ENCODE assay signal across 8 cellular contexts in genomic region chr17:36705651-36706436, GRCh38.
DNase-seq lines count a peak whose midpoint lies in the region; ATAC-seq and TF ChIP-seq lines count a peak whose summit lies in the region.

No MANE protein-coding gene starts in this region.

- intact Hi-C loops in natural killer cell (cut with micrococcal nuclease): loop anchor here (2.0 kb wide), 1 partner anchor 77 kb away; no protein-coding TSS in a partner anchor

- H3K4me1 ChIP-seq in GM23248 (ENCODE audit: insufficient read depth): no peaks in the 10 kb centered on the region

- DNase-seq in AG10803 (ENCODE audit: low read depth) (peak; percentile 22), GM23248 (peak; percentile 47), NCI-H345 (lab: John Stamatoyannopoulos, UW) (peak; percentile 30), ecto neural progenitor cell (ENCODE audit: low spot score) (peak; percentile 75), natural killer cell (peak; percentile 33), hepatic stellate cell (ENCODE audit: low spot score) (no peak)
- peak; percentile 31 to 34 for DNase-seq in activated CD4-positive, alpha-beta T cell treated with anti-CD3 and anti-CD28 coated beads for 24 hours (ENCODE audit: low read depth in 2 of 2)

- in situ Hi-C loops in GM23248 (cut with MboI): no loop called here

- H3K27ac Mint-ChIP-seq in natural killer cell: no peak overlapping the region

- H4K20me1 ChIP-seq in GM23248 (ENCODE audit: insufficient read depth): no peaks in the 10 kb centered on the region

- H3K4me3 Mint-ChIP-seq in natural killer cell: no peak overlapping the region

- no peaks in the 10 kb centered on the region for H3K9me3 Mint-ChIP-seq in natural killer cell

- WGBS in GM23248 (ENCODE audit: low coverage in 1 of 2, low lambda C conversion rate in 2 of 2, missing lambda C conversion rate in 2 of 2), 2 experiments: 52 to 56% methylated on average over 18 of the region's 18 CpGs

- H3K4me3 ChIP-seq in AG10803 (ENCODE audit: low read length) (no peak overlapping the region), GM23248 (no peak overlapping the region)

- no peaks in the 10 kb centered on the region for H3K9me2 ChIP-seq in GM23248 (ENCODE audit: insufficient read depth)

- TF ChIP-seq CTCF in AG10803 (conservative IDR thresholded peaks at IDR 0.05; ENCODE audit: low read length) (peak; percentile 58), natural killer cell (IDR thresholded peaks at IDR 0.05) (peak; percentile 72)

- no peaks in the 10 kb centered on the region for H3F3A ChIP-seq in GM23248 (ENCODE audit: insufficient read depth)

- no peaks in the 10 kb centered on the region for H3K36me3 ChIP-seq in GM23248 (ENCODE audit: low read depth)

- peak; percentile 66 to 92 (median 84) for ATAC-seq in natural killer cell
- ATAC-seq in HG03432 (IDR thresholded peaks at IDR 0.05; ENCODE audit: unreplicated experiment): no peak

- H3K4me1 Mint-ChIP-seq in natural killer cell: no peaks in the 10 kb centered on the region

- H3K27me3 Mint-ChIP-seq in natural killer cell (ENCODE audit: low read depth in 2 of 2): peaks cover 36 to 40% of the 10 kb centered on the region in 2 donors

- H2AFZ ChIP-seq in GM23248: no peak overlapping the region

- no peak overlapping the region for H3K27ac ChIP-seq in GM23248

- H3K9me3 ChIP-seq in GM23248 (ENCODE audit: low read depth): no peaks in the 10 kb centered on the region

- H3K36me3 Mint-ChIP-seq in natural killer cell: no peaks in the 10 kb centered on the region

- H3K9ac ChIP-seq in GM23248: no peak overlapping the region

- H3K4me2 ChIP-seq in GM23248 (ENCODE audit: unreplicated experiment): no peak overlapping the region

- peaks cover 9% of the 10 kb centered on the region; the same call in 1 of the 2 replicates for H3K27me3 ChIP-seq in GM23248 (replicated peaks; ENCODE audit: insufficient read depth)

- no peaks in the 10 kb centered on the region for H3K79me2 ChIP-seq in GM23248 (ENCODE audit: insufficient read depth)
